12 cellular contexts compared by ENCODE assay signal in genomic region chr11:64857485-64857884, GRCh38. TPM values are rescaled to one million over a fixed set of nuclear protein-coding genes. Genes with fewer than 3 reads are reported as not detected.
DNase-seq lines count a peak whose midpoint lies in the region; ATAC-seq and TF ChIP-seq lines count a peak whose summit lies in the region.
"Had no signal": no experiment of that assay in that cellular context is flagged by ENCODE, and none has a peak within 500 bp of the region (broad histone marks: within the 10 kb centered on the region; RNA-seq: fewer than 3 reads in every experiment).

No MANE protein-coding gene starts in this region.

- no peak for DNase-seq in AG04450 (ENCODE audit: low read depth, low spot score)
- DNase-seq in neuronal stem cell (ENCODE audit: low spot score): no peak
- no peak for DNase-seq in pons (ENCODE audit: low spot score)
- no peak for DNase-seq in SHP77 treated with DMSO at 0.1 percent for 48 hours (lab: John Stamatoyannopoulos, UW)
- no peak for DNase-seq in DMS153 treated with DMSO at 0.1 percent for 48 hours (lab: John Stamatoyannopoulos, UW; ENCODE audit: unreplicated experiment)
- DNase-seq: Calu3; NCI-H2107; stimulated activated CD4-positive, alpha-beta T cell treated with anti-CD3 and anti-CD28 coated beads, Interleukin-4, amount 100 ng/mL, for 4 hours had no signal

- no peak for ATAC-seq in GM21528 (IDR thresholded peaks at IDR 0.05; ENCODE audit: low FRiP score, unreplicated experiment)

- no peak overlapping the region for H3K14ac ChIP-seq in neuronal stem cell (ENCODE audit: low read length)

- no peak overlapping the region for H2BK5ac ChIP-seq in neuronal stem cell (ENCODE audit: low read length)

- H3K36me3 ChIP-seq in HUES6 (ENCODE audit: control insufficient read depth, insufficient read depth, low read length) (peaks cover 26% of the 10 kb centered on the region), neuronal stem cell (replicated peaks in 1 of 2; ENCODE audit: control insufficient read depth in 2 of 2, insufficient read depth in 2 of 2, low read length in 2 of 2) (peaks cover 19 to 51% of the 10 kb centered on the region in 2 donors)
- H3K36me3 ChIP-seq: neural progenitor cell had no signal

- no peak overlapping the region for H2AFZ ChIP-seq in neuronal stem cell (ENCODE audit: low read length)
- H2AFZ ChIP-seq: neural progenitor cell had no signal

- CTCF ChIA-PET in AG04450 (lab: Charles Lee): interaction anchor here (0.6 kb wide), 1 partner anchor 407 kb away, joined by 3 read pairs; no protein-coding TSS in a partner anchor

- H4K8ac ChIP-seq in neuronal stem cell (ENCODE audit: low read depth, low read length): peak overlapping the region; percentile 43

- H2BK120ac ChIP-seq in neuronal stem cell (ENCODE audit: low read depth, low read length): no peak overlapping the region

- H3K27me3 ChIP-seq in AG04450 (ENCODE audit: control insufficient read depth, insufficient read depth, low read length) (no peaks in the 10 kb centered on the region), HUES6 (ENCODE audit: control insufficient read depth, insufficient read depth, low read length) (no peaks in the 10 kb centered on the region), neuronal stem cell (ENCODE audit: control insufficient read depth in 3 of 3, insufficient read depth in 3 of 3, low read depth in 1 of 3, low read length in 3 of 3) (no peaks in the 10 kb centered on the region)
- H3K27me3 ChIP-seq: neural progenitor cell had no signal

- H2BK12ac ChIP-seq in neuronal stem cell (ENCODE audit: low read length): no peak overlapping the region

- peak overlapping the region; percentile 11 for H3K27ac ChIP-seq in AG04450 (ENCODE audit: low read depth, low read length)
- no peak overlapping the region for H3K27ac ChIP-seq in HUES6 (ENCODE audit: low read depth, low read length)
- peak overlapping the region; percentile 57 for H3K27ac ChIP-seq in adipose tissue (ENCODE audit: low read depth, low read length)
- no peak overlapping the region for H3K27ac ChIP-seq in neuronal stem cell (replicated peaks; ENCODE audit: low read length)
- H3K27ac ChIP-seq: neural progenitor cell had no signal

- peaks cover 6% of the 10 kb centered on the region for H3K79me1 ChIP-seq in neuronal stem cell (ENCODE audit: low read depth, low read length)

- peaks cover 29% of the 10 kb centered on the region for H3K4me1 ChIP-seq in HUES6 (ENCODE audit: control insufficient read depth, insufficient read depth, low read length)
- peaks cover 4 to 5% of the 10 kb centered on the region in 2 donors for H3K4me1 ChIP-seq in neuronal stem cell (ENCODE audit: control insufficient read depth in 2 of 2, insufficient read depth in 1 of 2, low read depth in 1 of 2, low read length in 2 of 2)

- no peak overlapping the region for H2AK5ac ChIP-seq in neuronal stem cell (ENCODE audit: low read depth, low read length)

- no peak for TF ChIP-seq CTCF in AG04450 (IDR thresholded peaks at IDR 0.05; ENCODE audit: low read depth, low read length)

- H3K18ac ChIP-seq in neuronal stem cell (ENCODE audit: low read length): no peak overlapping the region

- no peak overlapping the region for H3K4ac ChIP-seq in neuronal stem cell (ENCODE audit: low read length)

- H3K9me3 ChIP-seq in AG04450 (ENCODE audit: control insufficient read depth, insufficient read depth, low read length) (peaks cover 13% of the 10 kb centered on the region; the same call in 1 of the 2 replicates), HUES6 (ENCODE audit: control insufficient read depth, insufficient read depth, low read depth, low read length) (no peaks in the 10 kb centered on the region), neuronal stem cell (replicated peaks in 1 of 2; ENCODE audit: control insufficient read depth in 2 of 2, insufficient read depth in 1 of 2, low read depth in 1 of 2, low read length in 2 of 2) (no peaks in the 10 kb centered on the region)

- WGBS in adipose tissue, 3 donors: 88 to 97% (median 95%) methylated on average over 6 of the region's 6 CpGs
- no CpG with 5 or more reads among the region's 6 CpGs for WGBS in neuronal stem cell (ENCODE audit: extremely low coverage in 2 of 2, insufficient read length in 2 of 2, insufficient replicate concordance in 1 of 2), 2 donors

- peak overlapping the region; percentile 16 for H2BK15ac ChIP-seq in neuronal stem cell (ENCODE audit: low read length)

- no peak overlapping the region for H3K4me3 ChIP-seq in AG04450 (ENCODE audit: low read depth, low read length)
- no peak overlapping the region for H3K4me3 ChIP-seq in HUES6 (ENCODE audit: low read depth, low read length)
- H3K4me3 ChIP-seq in neuronal stem cell (ENCODE audit: low read length in 2 of 2): peak overlapping the region in 1 of 2 donors; percentile 51
- H3K4me3 ChIP-seq: neural progenitor cell had no signal

- POLR2A ChIA-PET in AG04450 (lab: Yijun Ruan, JAX): interaction anchor here (3.3 kb wide), 1 partner anchor 21 kb away, joined by 18 read pairs; the partner anchor contains the start of gene EHD1

- H4K91ac ChIP-seq in neuronal stem cell (ENCODE audit: low read depth, low read length, poor library complexity): no peak overlapping the region

- H3K9ac ChIP-seq in HUES6 (ENCODE audit: low read length): peak overlapping the region; percentile 4
- H3K9ac ChIP-seq in neuronal stem cell (ENCODE audit: low read depth, low read length, poor library complexity): peak overlapping the region; percentile 9
- H3K9ac ChIP-seq: neural progenitor cell had no signal

- H3K23ac ChIP-seq in neuronal stem cell (ENCODE audit: low read depth, low read length, poor library complexity): no peak overlapping the region

- H3K4me2 ChIP-seq in neuronal stem cell (ENCODE audit: insufficient read depth, low read length, poor library complexity, severe bottlenecking): no peak overlapping the region
- H3K4me2 ChIP-seq: neural progenitor cell had no signal

RNA-seq across cellular contexts. Expression of gene CDC42BPG, which starts 13.0 kb away (rescaled TPM):
- polyA plus RNA-seq in AG04450 (2011; rRNA removed): 0.02 and 0.04 TPM in 2 replicates
- 0.09 TPM in 1 of 2 replicates, not detected in the other for polyA minus RNA-seq in AG04450 (2011; rRNA and poly(A)+ RNA removed)
- 1 to 10 TPM in 2 of 3 donors, under 1 TPM in 1; 0.90 to 9.7 (median 1.4) TPM for polyA plus RNA-seq in adipose tissue
- 1.1 TPM for polyA plus RNA-seq in neuronal stem cell (2013, experiment 1 of 2)
- 1.1 TPM for polyA plus RNA-seq in neuronal stem cell (2013, experiment 2 of 2)

RNA-seq across cellular contexts. Expression of gene EHD1, which starts 20.9 kb away (rescaled TPM):
- 56.1 and 77.7 TPM in 2 replicates for polyA plus RNA-seq in AG04450 (2011; rRNA removed)
- 98.0 and 147 TPM in 2 replicates for polyA minus RNA-seq in AG04450 (2011; rRNA and poly(A)+ RNA removed)
- polyA plus RNA-seq in adipose tissue: 10 to 100 TPM; 10.3 to 68.5 (median 22.9) TPM
- polyA plus RNA-seq in neuronal stem cell (2013, experiment 1 of 2): 24.4 TPM
- 23.3 TPM for polyA plus RNA-seq in neuronal stem cell (2013, experiment 2 of 2)

RNA-seq across cellular contexts. Expression of gene MEN1, which starts 47.1 kb away (rescaled TPM):
- polyA plus RNA-seq in AG04450 (2011; rRNA removed): 15.0 and 22.3 TPM in 2 replicates
- 11.5 and 17.1 TPM in 2 replicates for polyA minus RNA-seq in AG04450 (2011; rRNA and poly(A)+ RNA removed)
- polyA plus RNA-seq in adipose tissue: 10 to 100 TPM; 13.9 to 15.7 (median 14.6) TPM
- polyA plus RNA-seq in neuronal stem cell (2013, experiment 1 of 2): 59.7 TPM
- polyA plus RNA-seq in neuronal stem cell (2013, experiment 2 of 2): 59.7 TPM

RNA-seq across cellular contexts. Expression of gene MAP4K2, which starts 54.5 kb away (rescaled TPM):
- polyA plus RNA-seq in AG04450 (2011; rRNA removed) (9.9 and 14.1 TPM in 2 replicates), adipose tissue (10 to 100 TPM in 2 of 3 donors, 1 to 10 TPM in 1; 6.4 to 23.2 (median 15.4) TPM)
- polyA minus RNA-seq in AG04450 (2011; rRNA and poly(A)+ RNA removed): 12.5 and 15.4 TPM in 2 replicates
- 11.1 TPM for polyA plus RNA-seq in neuronal stem cell (2013, experiment 1 of 2)
- 11.6 TPM for polyA plus RNA-seq in neuronal stem cell (2013, experiment 2 of 2)

RNA-seq across cellular contexts. Expression of gene ATG2A, which starts 59.5 kb away (rescaled TPM):
- polyA plus RNA-seq in AG04450 (2011; rRNA removed) (3.7 and 5.1 TPM in 2 replicates), adipose tissue (10 to 100 TPM; 12.4 to 14.7 (median 14.5) TPM)
- 6.6 and 9.0 TPM in 2 replicates for polyA minus RNA-seq in AG04450 (2011; rRNA and poly(A)+ RNA removed)
- 5.3 TPM for polyA plus RNA-seq in neuronal stem cell (2013, experiment 1 of 2)
- 5.5 TPM for polyA plus RNA-seq in neuronal stem cell (2013, experiment 2 of 2)

Comparison
In these comparisons a context has a peak if more than half of its experiments do, and no peak if none do; other contexts are left out.
1. H3K27ac ChIP-seq: peak in AG04450 (single experiment) and adipose tissue (single experiment); none in HUES6 (single experiment) and neuronal stem cell (single experiment).